ENCODE assay signal across 17 cellular contexts in the genomic region with DNA sequence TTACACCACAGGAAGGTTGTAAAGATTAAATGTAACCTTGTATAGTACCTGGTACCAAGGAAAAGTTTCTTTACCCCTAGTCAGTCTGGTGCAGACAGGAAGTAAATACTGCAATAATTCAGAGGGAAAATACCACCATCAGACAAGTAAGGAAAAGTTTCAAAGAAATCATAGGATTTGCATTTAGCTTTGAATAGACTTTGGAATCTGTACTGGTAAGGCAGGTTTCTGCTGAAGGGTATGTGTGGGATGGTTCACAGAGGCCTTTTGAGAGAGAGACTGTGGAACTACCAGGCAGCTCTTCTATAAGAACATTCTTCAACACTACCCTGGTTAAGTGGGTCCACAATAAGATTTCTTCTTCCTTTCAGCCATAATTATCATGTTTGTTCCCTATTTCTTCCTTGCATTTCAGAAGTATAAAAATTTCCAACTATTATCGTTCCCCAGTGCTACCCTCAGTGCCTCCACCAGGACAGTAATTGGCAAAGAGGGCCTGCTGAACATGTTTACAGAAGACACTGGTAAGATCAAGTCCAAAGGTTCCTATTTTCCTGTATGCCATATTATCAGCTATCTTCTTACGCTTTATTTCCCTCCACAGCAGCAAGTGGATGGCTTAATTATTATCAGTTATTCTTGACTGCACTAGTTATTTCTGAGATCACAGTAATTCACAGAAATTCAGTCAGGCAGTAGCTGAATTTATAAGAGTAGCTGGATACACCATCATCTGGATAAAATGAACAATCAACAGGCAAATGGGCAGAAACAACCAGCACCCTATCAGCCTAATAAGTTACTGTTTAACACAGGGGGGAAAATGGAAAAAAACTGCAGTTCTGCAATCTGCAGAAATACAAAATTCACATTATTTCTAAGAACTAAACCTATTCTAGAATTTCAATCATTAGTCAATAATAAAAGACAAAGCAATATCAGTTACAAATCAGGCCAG. TPM values are rescaled to one million over a fixed set of nuclear protein-coding genes. Genes with fewer than 3 reads are reported as not detected.
DNase-seq lines count a peak whose midpoint lies in the region; ATAC-seq and TF ChIP-seq lines count a peak whose summit lies in the region.
"Had no signal": no experiment of that assay in that cellular context is flagged by ENCODE, and none has a peak within 500 bp of the region (broad histone marks: within the 10 kb centered on the region; RNA-seq: fewer than 3 reads in every experiment).

No MANE protein-coding gene starts in this region.

- H3K9me3 ChIP-seq in mucosa of rectum (ENCODE audit: control insufficient read depth in 2 of 2, low read length in 2 of 2) (no peaks in the 10 kb centered on the region), testis (no peaks in the 10 kb centered on the region)
- H3K9me3 ChIP-seq: lower lobe of right lung had no signal

- no peak overlapping the region for H3K4me3 Mint-ChIP-seq in chondrocyte (ENCODE audit: unreplicated experiment)
- H3K4me3 Mint-ChIP-seq in activated naive CD8-positive, alpha-beta T cell treated with anti-CD3 and anti-CD28 coated beads, Interleukin-2, amount 50 U/mL, for 24 hours = no peak overlapping the region
- H3K4me3 Mint-ChIP-seq: activated T-cell treated with anti-CD3 and anti-CD28 coated beads, Interleukin-2, amount 50 U/mL, for 4 hours had no signal

- no peak overlapping the region for H3K9ac ChIP-seq in mucosa of rectum (ENCODE audit: low read depth in 1 of 2, low read length in 2 of 2)

- H3K4me1 Mint-ChIP-seq in chondrocyte (ENCODE audit: low read depth) = peaks cover 90% of the 10 kb centered on the region
- peaks cover 59% of the 10 kb centered on the region for H3K4me1 Mint-ChIP-seq in activated naive CD8-positive, alpha-beta T cell treated with anti-CD3 and anti-CD28 coated beads, Interleukin-2, amount 50 U/mL, for 24 hours

- WGBS in testis, 2 donors = 83 to 84% methylated on average over 2 of the region's 2 CpGs

- TF ChIP-seq CTCF in chondrocyte (IDR thresholded peaks at IDR 0.05) = no peak
- TF ChIP-seq CTCF in testis (IDR thresholded peaks at IDR 0.05) = no peak

- peak; percentile 8 for DNase-seq in DMS53 (lab: John Stamatoyannopoulos, UW)
- no peak for DNase-seq in DMS53 treated with DMSO at 0.1 percent for 48 hours (lab: John Stamatoyannopoulos, UW; ENCODE audit: unreplicated experiment)
- no peak for DNase-seq in chondrocyte (ENCODE audit: low spot score)
- DNase-seq in testis = no peak
- no peak for DNase-seq in NK-92 (lab: John Stamatoyannopoulos, UW; ENCODE audit: unreplicated experiment)
- no peak for DNase-seq in activated naive CD8-positive, alpha-beta T cell treated with anti-CD3 and anti-CD28 coated beads, Interleukin-2, amount 50 U/mL, for 24 hours
- DNase-seq: 8988T; activated CD4-positive, alpha-beta T cell treated with anti-CD3 and anti-CD28 coated beads, Interleukin-2, amount 50 U/mL, for 48 hours; activated T-cell treated with anti-CD3 and anti-CD28 coated beads, Interleukin-2, amount 50 U/mL, for 4 hours; foreskin keratinocyte; lower lobe of right lung; NCI-H1092; NCI-H748 treated with DMSO at 0.1 percent for 48 hours had no signal

- peak overlapping the region; percentile 34 for H3K27ac Mint-ChIP-seq in chondrocyte (ENCODE audit: unreplicated experiment)
- no peak overlapping the region for H3K27ac Mint-ChIP-seq in activated naive CD8-positive, alpha-beta T cell treated with anti-CD3 and anti-CD28 coated beads, Interleukin-2, amount 50 U/mL, for 24 hours

- H3K4me1 ChIP-seq in mucosa of rectum (ENCODE audit: control insufficient read depth in 2 of 2, insufficient read depth in 2 of 2, low read length in 2 of 2) (peaks cover 14 to 36% of the 10 kb centered on the region in 2 donors), testis (peaks cover 69% of the 10 kb centered on the region)

- peak overlapping the region; percentile 64 to 69 for H3K27ac ChIP-seq in mucosa of rectum (ENCODE audit: low read depth in 2 of 2, low read length in 2 of 2)
- H3K27ac ChIP-seq in testis = peak overlapping the region; percentile 35 to 96
- H3K27ac ChIP-seq: C4-2B, foreskin keratinocyte, lower lobe of right lung had no signal

- no peak overlapping the region for H3K4me3 ChIP-seq in mucosa of rectum (ENCODE audit: low read length in 2 of 2)
- no peak overlapping the region for H3K4me3 ChIP-seq in testis
- H3K4me3 ChIP-seq: K562, lower lobe of right lung had no signal

- H3K36me3 ChIP-seq in mucosa of rectum (ENCODE audit: control insufficient read depth in 2 of 2, insufficient read depth in 2 of 2, low read length in 2 of 2) = peaks cover 0 to 6% of the 10 kb centered on the region in 2 donors
- no peaks in the 10 kb centered on the region for H3K36me3 ChIP-seq in testis (ENCODE audit: low read depth, missing control alignments)

- H3K27me3 Mint-ChIP-seq in chondrocyte (ENCODE audit: low read depth) = no peaks in the 10 kb centered on the region
- no peaks in the 10 kb centered on the region for H3K27me3 Mint-ChIP-seq in activated naive CD8-positive, alpha-beta T cell treated with anti-CD3 and anti-CD28 coated beads, Interleukin-2, amount 50 U/mL, for 24 hours

- intact Hi-C loops in testis (cut with DNase I; ENCODE audit: low total_unique reads) = no loop called here

- H3K36me3 Mint-ChIP-seq in chondrocyte (ENCODE audit: low read depth) = peaks cover 10% of the 10 kb centered on the region
- H3K36me3 Mint-ChIP-seq in activated naive CD8-positive, alpha-beta T cell treated with anti-CD3 and anti-CD28 coated beads, Interleukin-2, amount 50 U/mL, for 24 hours (ENCODE audit: low read depth) = peaks cover 66% of the 10 kb centered on the region

- no peak for TF ChIP-seq POLR2A in testis (IDR thresholded peaks at IDR 0.05)

- H3K9me3 Mint-ChIP-seq in chondrocyte (ENCODE audit: low read depth) = no peaks in the 10 kb centered on the region
- no peaks in the 10 kb centered on the region for H3K9me3 Mint-ChIP-seq in activated naive CD8-positive, alpha-beta T cell treated with anti-CD3 and anti-CD28 coated beads, Interleukin-2, amount 50 U/mL, for 24 hours
- H3K9me3 Mint-ChIP-seq: activated T-cell treated with anti-CD3 and anti-CD28 coated beads, Interleukin-2, amount 50 U/mL, for 4 hours had no signal

- H3K27me3 ChIP-seq in mucosa of rectum (ENCODE audit: control insufficient read depth in 2 of 2, insufficient read depth in 2 of 2, low read length in 2 of 2) (no peaks in the 10 kb centered on the region), testis (no peaks in the 10 kb centered on the region)
- H3K27me3 ChIP-seq: foreskin keratinocyte had no signal

- ATAC-seq in activated naive CD8-positive, alpha-beta T cell treated with anti-CD3 and anti-CD28 coated beads, Interleukin-2, amount 50 U/mL, for 24 hours = no peak
- no peak for ATAC-seq in HG02588 (IDR thresholded peaks at IDR 0.05; ENCODE audit: unreplicated experiment)
- ATAC-seq: activated T-cell treated with anti-CD3 and anti-CD28 coated beads, Interleukin-2, amount 50 U/mL, for 4 hours; foreskin keratinocyte; K562; lower lobe of right lung had no signal

RNA-seq across cellular contexts. Expression of gene PITPNB, which starts 48.5 kb away (rescaled TPM):
- 77.9 to 95.8 TPM (median 78.7 TPM) in 3 replicates for total RNA-seq in chondrocyte
- 10 to 100 TPM; 39.9 to 49.4 TPM for total RNA-seq in testis
- polyA plus RNA-seq in testis (ENCODE audit: insufficient read depth, low read depth, low replicate concordance) = 41.9 TPM
